Comparison of ENCODE assay signal across 8 cellular contexts in the genomic region with DNA sequence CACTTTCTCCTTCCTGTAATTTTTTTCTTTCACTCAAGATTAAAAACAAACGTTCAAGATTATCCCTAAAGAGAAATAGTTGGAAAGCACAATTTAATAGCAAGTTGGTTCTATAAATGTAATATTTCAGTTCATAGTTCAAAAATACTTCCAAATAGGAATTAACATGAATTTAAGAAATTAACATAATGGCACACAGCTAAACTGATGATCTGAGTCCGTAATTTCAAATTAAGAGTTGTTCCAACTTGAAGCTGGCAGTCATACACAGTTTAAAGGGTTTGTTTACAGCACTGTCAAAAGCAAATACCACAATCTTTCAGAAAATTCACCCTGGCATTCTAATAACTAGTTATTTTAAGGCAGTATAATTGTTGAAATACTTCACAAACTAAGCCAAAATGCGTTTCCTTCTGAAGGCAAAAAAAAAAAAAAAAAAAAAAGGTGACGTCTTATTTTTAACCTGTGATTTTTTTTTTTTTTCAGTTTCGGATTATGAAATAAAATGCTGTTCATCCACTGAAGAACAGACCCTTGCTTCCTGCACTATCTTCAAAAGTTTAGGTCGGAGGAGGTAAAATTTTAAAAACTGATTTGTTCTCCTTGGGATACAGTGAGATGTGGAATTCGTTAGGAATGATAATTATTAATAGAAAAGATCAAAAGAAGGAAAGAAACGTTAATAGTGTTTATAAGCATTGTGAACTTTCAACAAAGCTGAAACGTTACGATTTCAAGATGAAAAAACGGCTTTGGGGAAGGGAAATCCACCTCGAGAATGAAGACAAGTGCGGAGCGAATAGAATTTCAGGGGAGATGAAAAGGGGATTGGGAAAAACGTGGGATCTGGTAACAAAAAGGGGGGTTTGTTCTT. TPM values are rescaled to one million over a fixed set of nuclear protein-coding genes. Genes with fewer than 3 reads are reported as not detected.
A peak's percentile ranks its signal among the peaks of the same experiment; 100 is the strongest.
DNase-seq lines count a peak whose midpoint lies in the region; ATAC-seq lines count a peak whose summit lies in the region.

No MANE protein-coding gene starts in this region.

- H3K27ac ChIP-seq in right cardiac atrium (ENCODE audit: low read length): peak overlapping the region; percentile 97
- H3K27ac ChIP-seq in skin epidermis: peak overlapping the region; percentile 86 to 100 (median 98)

- CTCF ChIA-PET in activated CD8-positive, alpha-beta T cell treated with anti-CD3 and anti-CD28 coated beads, Interleukin-2, amount 10 ng/mL, durations not matched to agents 7 days and 5 days (lab: Charles Lee): interaction anchor here (0.6 to 4.2 kb wide), 6 partner anchors 11 to 207 kb away, joined by 3 to 14 read pairs (median 4); no protein-coding TSS in a partner anchor

- peaks cover 2% of the 10 kb centered on the region for H3K4me1 ChIP-seq in right cardiac atrium (ENCODE audit: control insufficient read depth, insufficient read depth, low read length)

- WGBS in right cardiac atrium: under 1% methylated on average over 15 of the region's 15 CpGs

- no peaks in the 10 kb centered on the region for H3K9me3 Mint-ChIP-seq in activated CD4-positive, alpha-beta T cell treated with anti-CD3 and anti-CD28 coated beads, Interleukin-2, amount 10 ng/mL, durations not matched to agents 24 days and 14 days
- H3K9me3 Mint-ChIP-seq in activated CD8-positive, alpha-beta T cell treated with anti-CD3 and anti-CD28 coated beads, Interleukin-2, amount 10 ng/mL, durations not matched to agents 7 days and 5 days (ENCODE audit: insufficient read depth): no peaks in the 10 kb centered on the region

- H3K4me3 ChIP-seq in right cardiac atrium (ENCODE audit: low read length) (peak overlapping the region; percentile 95), skin epidermis (peak overlapping the region; percentile 57 to 89 (median 72))

- intact Hi-C loops in activated CD4-positive, alpha-beta T cell treated with anti-CD3 and anti-CD28 coated beads, Interleukin-2, amount 10 ng/mL, durations not matched to agents 24 days and 14 days (cut with micrococcal nuclease): loop anchor here (1.0 to 10.0 kb wide), 6 partner anchors 10 to 1181 kb away; a partner anchor contains a TSS
- intact Hi-C loops in right cardiac atrium (cut with DNase I) (loop anchor here in 1 of 4 donors (10.0 kb wide), 1 partner anchor 181 kb away; no protein-coding TSS in a partner anchor), head of caudate nucleus (cut with DNase I) (no loop called here)

- H3K4me1 Mint-ChIP-seq in activated CD4-positive, alpha-beta T cell treated with anti-CD3 and anti-CD28 coated beads, Interleukin-2, amount 10 ng/mL, durations not matched to agents 24 days and 14 days: peaks cover 60% of the 10 kb centered on the region
- H3K4me1 Mint-ChIP-seq in activated CD8-positive, alpha-beta T cell treated with anti-CD3 and anti-CD28 coated beads, Interleukin-2, amount 10 ng/mL, durations not matched to agents 7 days and 5 days (ENCODE audit: low read depth): peaks cover 66% of the 10 kb centered on the region

- H3K27me3 Mint-ChIP-seq in activated CD4-positive, alpha-beta T cell treated with anti-CD3 and anti-CD28 coated beads, Interleukin-2, amount 10 ng/mL, durations not matched to agents 24 days and 14 days: no peaks in the 10 kb centered on the region
- no peaks in the 10 kb centered on the region for H3K27me3 Mint-ChIP-seq in activated CD8-positive, alpha-beta T cell treated with anti-CD3 and anti-CD28 coated beads, Interleukin-2, amount 10 ng/mL, durations not matched to agents 7 days and 5 days (ENCODE audit: low read depth)

- POLR2A ChIA-PET in activated CD8-positive, alpha-beta T cell treated with anti-CD3 and anti-CD28 coated beads, Interleukin-2, amount 10 ng/mL, durations not matched to agents 7 days and 5 days (lab: Charles Lee): interaction anchor here (1.0 to 2.6 kb wide), 5 partner anchors 14 to 101 kb away, joined by 3 to 12 read pairs (median 5); no protein-coding TSS in a partner anchor

- no peak for DNase-seq in activated CD4-positive, alpha-beta T cell treated with anti-CD3 and anti-CD28 coated beads, Interleukin-2, amount 10 ng/mL, durations not matched to agents 24 days and 14 days
- DNase-seq in activated CD4-positive, alpha-beta T cell treated with anti-CD3 and anti-CD28 coated beads for 48 hours: no peak
- no peak for DNase-seq in activated CD8-positive, alpha-beta T cell treated with anti-CD3 and anti-CD28 coated beads, Interleukin-2, amount 10 ng/mL, durations not matched to agents 7 days and 5 days
- DNase-seq in right cardiac atrium (no peak), NCI-H345 (lab: John Stamatoyannopoulos, UW) (no peak), head of caudate nucleus (no peak)
- DNase-seq in stimulated activated CD8-positive, alpha-beta memory T cell treated with anti-CD3 and anti-CD28 coated beads, Interleukin-4, amount 100 ng/mL, for 48 hours: no peak

- H3K27me3 ChIP-seq in right cardiac atrium (ENCODE audit: control insufficient read depth, insufficient read depth): no peaks in the 10 kb centered on the region

- H3K4me3 Mint-ChIP-seq in activated CD4-positive, alpha-beta T cell treated with anti-CD3 and anti-CD28 coated beads, Interleukin-2, amount 10 ng/mL, durations not matched to agents 24 days and 14 days: peak overlapping the region; percentile 93
- peak overlapping the region; percentile 95 for H3K4me3 Mint-ChIP-seq in activated CD8-positive, alpha-beta T cell treated with anti-CD3 and anti-CD28 coated beads, Interleukin-2, amount 10 ng/mL, durations not matched to agents 7 days and 5 days

- H3K36me3 Mint-ChIP-seq in activated CD4-positive, alpha-beta T cell treated with anti-CD3 and anti-CD28 coated beads, Interleukin-2, amount 10 ng/mL, durations not matched to agents 24 days and 14 days (ENCODE audit: low read depth): peaks cover 26% of the 10 kb centered on the region
- H3K36me3 Mint-ChIP-seq in activated CD8-positive, alpha-beta T cell treated with anti-CD3 and anti-CD28 coated beads, Interleukin-2, amount 10 ng/mL, durations not matched to agents 7 days and 5 days (ENCODE audit: low read depth): peaks cover 22% of the 10 kb centered on the region

- ATAC-seq in activated CD8-positive, alpha-beta T cell treated with anti-CD3 and anti-CD28 coated beads, Interleukin-2, amount 10 ng/mL, durations not matched to agents 7 days and 5 days: no peak
- ATAC-seq in right cardiac atrium: no peak

- peak overlapping the region; percentile 94 for H3K27ac Mint-ChIP-seq in activated CD4-positive, alpha-beta T cell treated with anti-CD3 and anti-CD28 coated beads, Interleukin-2, amount 10 ng/mL, durations not matched to agents 24 days and 14 days
- H3K27ac Mint-ChIP-seq in activated CD8-positive, alpha-beta T cell treated with anti-CD3 and anti-CD28 coated beads, Interleukin-2, amount 10 ng/mL, durations not matched to agents 7 days and 5 days: peak overlapping the region; percentile 95

- H3K9me3 ChIP-seq in right cardiac atrium (ENCODE audit: control insufficient read depth, low read length): no peaks in the 10 kb centered on the region

RNA-seq across cellular contexts. Expression of a gene that starts 0.9 kb away (rescaled TPM):
- 65.1 and 68.2 TPM in 2 replicates for total RNA-seq in activated CD4-positive, alpha-beta T cell treated with anti-CD3 and anti-CD28 coated beads, Interleukin-2, amount 10 ng/mL, durations not matched to agents 24 days and 14 days
- total RNA-seq in activated CD8-positive, alpha-beta T cell treated with anti-CD3 and anti-CD28 coated beads, Interleukin-2, amount 10 ng/mL, durations not matched to agents 7 days and 5 days: 10 to 100 TPM; 28.3 to 37.3 TPM
- total RNA-seq in right cardiac atrium: 100 to 1,000 TPM; 192 to 238 (median 219) TPM
- 40.5 TPM for polyA plus RNA-seq in right cardiac atrium
